In the genomic region with DNA sequence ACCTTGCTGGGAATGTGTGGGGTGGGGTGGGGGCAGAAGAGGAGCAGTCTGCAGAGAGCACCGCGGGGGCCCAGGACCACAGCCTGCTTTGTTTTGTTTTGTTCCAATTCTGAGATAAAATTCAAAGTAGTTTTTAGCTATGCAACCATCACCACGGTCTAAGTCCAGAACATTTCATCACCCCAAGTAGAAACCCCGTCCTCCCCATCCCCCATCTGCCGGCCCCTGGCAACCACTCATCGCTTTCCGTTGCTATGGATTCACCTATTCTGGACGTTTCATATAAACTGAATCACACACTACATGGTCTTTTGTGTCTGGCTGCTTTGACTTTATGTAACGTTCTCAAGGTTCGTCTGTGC, we compare ENCODE assay signal across 19 cellular contexts. TPM values are rescaled to one million over a fixed set of nuclear protein-coding genes. Genes with fewer than 3 reads are reported as not detected.
"Had no signal": no experiment of that assay in that cellular context is flagged by ENCODE, and none has a peak within 500 bp of the region (broad histone marks: within the 10 kb centered on the region; RNA-seq: fewer than 3 reads in every experiment).

No MANE protein-coding gene starts in this region.

- H3K4me3 ChIP-seq: heart left ventricle, left lung, sigmoid colon, spleen, thyroid gland had no signal

- H3K4me1 Mint-ChIP-seq: activated CD4-positive, alpha-beta T cell treated with anti-CD3 and anti-CD28 coated beads for 36 hours; activated naive CD8-positive, alpha-beta T cell treated with anti-CD3 and anti-CD28 coated beads, Interleukin-2, amount 10 ng/mL, durations not matched to agents 7 days and 5 days; memory B cell; naive thymus-derived CD4-positive, alpha-beta T cell; stimulated activated naive B cell treated with anti-CD40 and anti-IgM and Interleukin-4, amounts not matched to agents 10 μg/mL and 1 μg/mL and 100 μg/mL, for 72 hours had no signal

- H3K4me3 Mint-ChIP-seq: activated CD4-positive, alpha-beta T cell treated with anti-CD3 and anti-CD28 coated beads for 36 hours; activated naive CD8-positive, alpha-beta T cell treated with anti-CD3 and anti-CD28 coated beads, Interleukin-2, amount 10 ng/mL, durations not matched to agents 7 days and 5 days; memory B cell; naive thymus-derived CD4-positive, alpha-beta T cell; stimulated activated naive B cell treated with anti-CD40 and anti-IgM and Interleukin-4, amounts not matched to agents 10 μg/mL and 1 μg/mL and 100 μg/mL, for 72 hours had no signal

- H3K9me3 Mint-ChIP-seq: activated naive CD8-positive, alpha-beta T cell treated with anti-CD3 and anti-CD28 coated beads, Interleukin-2, amount 10 ng/mL, durations not matched to agents 7 days and 5 days; memory B cell; stimulated activated naive B cell treated with anti-CD40 and anti-IgM and Interleukin-4, amounts not matched to agents 10 μg/mL and 1 μg/mL and 100 μg/mL, for 72 hours had no signal

- ATAC-seq: activated CD4-positive, alpha-beta T cell treated with anti-CD3 and anti-CD28 coated beads for 36 hours; heart left ventricle; naive thymus-derived CD4-positive, alpha-beta T cell; stimulated activated naive B cell treated with anti-CD40 and anti-IgM and Interleukin-4, amounts not matched to agents 10 μg/mL and 1 μg/mL and 100 μg/mL, for 72 hours had no signal

- H3K27me3 Mint-ChIP-seq: activated CD4-positive, alpha-beta T cell treated with anti-CD3 and anti-CD28 coated beads for 36 hours; activated naive CD8-positive, alpha-beta T cell treated with anti-CD3 and anti-CD28 coated beads, Interleukin-2, amount 10 ng/mL, durations not matched to agents 7 days and 5 days; memory B cell; naive thymus-derived CD4-positive, alpha-beta T cell; stimulated activated naive B cell treated with anti-CD40 and anti-IgM and Interleukin-4, amounts not matched to agents 10 μg/mL and 1 μg/mL and 100 μg/mL, for 72 hours had no signal

- H3K9me3 ChIP-seq: heart left ventricle, left lung, sigmoid colon, spleen, thyroid gland had no signal

- FAIRE-seq: frontal cortex, kidney had no signal

- H3K27me3 ChIP-seq: heart left ventricle, left lung, sigmoid colon, spleen, thyroid gland had no signal

- H3K36me3 Mint-ChIP-seq: activated naive CD8-positive, alpha-beta T cell treated with anti-CD3 and anti-CD28 coated beads, Interleukin-2, amount 10 ng/mL, durations not matched to agents 7 days and 5 days had no signal

- H3K36me3 ChIP-seq: sigmoid colon, thyroid gland had no signal

- DNase-seq: activated CD4-positive, alpha-beta T cell treated with anti-CD3 and anti-CD28 coated beads for 36 hours; activated CD4-positive, alpha-beta T cell treated with anti-CD3 and anti-CD28 coated beads, Interleukin-2, amount 50 U/mL, for 48 hours; activated naive CD4-positive, alpha-beta T cell; activated naive CD8-positive, alpha-beta T cell treated with anti-CD3 and anti-CD28 coated beads, Interleukin-2, amount 10 ng/mL, durations not matched to agents 7 days and 5 days; activated T-cell treated with anti-CD3 and anti-CD28 coated beads for 4 hours; amygdala; cortex of kidney; posterior cingulate gyrus; sigmoid colon; spleen; stimulated activated CD4-positive, alpha-beta T cell treated with anti-CD3 and anti-CD28 coated beads, Interleukin-4, amount 100 ng/mL, for 4 hours; stimulated activated naive B cell treated with anti-CD40 and anti-IgM and Interleukin-4, amounts not matched to agents 10 μg/mL and 1 μg/mL and 100 μg/mL, for 72 hours had no signal

- H3K27ac ChIP-seq: heart left ventricle, left lung, sigmoid colon, spleen had no signal

- H3K27ac Mint-ChIP-seq: activated CD4-positive, alpha-beta T cell treated with anti-CD3 and anti-CD28 coated beads for 36 hours; activated naive CD8-positive, alpha-beta T cell treated with anti-CD3 and anti-CD28 coated beads, Interleukin-2, amount 10 ng/mL, durations not matched to agents 7 days and 5 days; memory B cell; naive thymus-derived CD4-positive, alpha-beta T cell; stimulated activated naive B cell treated with anti-CD40 and anti-IgM and Interleukin-4, amounts not matched to agents 10 μg/mL and 1 μg/mL and 100 μg/mL, for 72 hours had no signal

RNA-seq across cellular contexts. Expression of gene RASD1, which starts 27.5 kb away (rescaled TPM):
- polyA plus RNA-seq: naive thymus-derived CD4-positive, alpha-beta T cell had no signal
